Comparison of ENCODE assay signal across 1 cellular context in the genomic region with DNA sequence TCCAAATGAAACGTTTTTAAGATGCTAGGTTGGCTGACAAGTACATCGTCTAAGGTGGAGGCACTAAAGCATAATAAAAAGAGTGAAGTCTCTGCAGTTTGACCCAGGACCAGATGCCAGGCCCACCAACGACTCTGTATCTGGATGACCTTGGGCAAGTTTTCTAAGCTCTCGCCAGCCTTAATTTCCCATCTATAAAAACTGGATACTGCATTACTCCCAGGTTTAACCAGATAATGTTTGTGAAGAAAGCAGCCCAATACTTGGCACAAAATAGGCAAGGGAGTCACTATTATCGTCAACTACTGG.
TF ChIP-seq lines count a peak whose summit lies in the region.

No MANE protein-coding gene starts in this region.

TF ChIP-seq in GM23338, 12 proteins besides CTCF, POLR2A, EP300 and RAD21 (continued from another document):
- TF ChIP-seq, protein P1, sequence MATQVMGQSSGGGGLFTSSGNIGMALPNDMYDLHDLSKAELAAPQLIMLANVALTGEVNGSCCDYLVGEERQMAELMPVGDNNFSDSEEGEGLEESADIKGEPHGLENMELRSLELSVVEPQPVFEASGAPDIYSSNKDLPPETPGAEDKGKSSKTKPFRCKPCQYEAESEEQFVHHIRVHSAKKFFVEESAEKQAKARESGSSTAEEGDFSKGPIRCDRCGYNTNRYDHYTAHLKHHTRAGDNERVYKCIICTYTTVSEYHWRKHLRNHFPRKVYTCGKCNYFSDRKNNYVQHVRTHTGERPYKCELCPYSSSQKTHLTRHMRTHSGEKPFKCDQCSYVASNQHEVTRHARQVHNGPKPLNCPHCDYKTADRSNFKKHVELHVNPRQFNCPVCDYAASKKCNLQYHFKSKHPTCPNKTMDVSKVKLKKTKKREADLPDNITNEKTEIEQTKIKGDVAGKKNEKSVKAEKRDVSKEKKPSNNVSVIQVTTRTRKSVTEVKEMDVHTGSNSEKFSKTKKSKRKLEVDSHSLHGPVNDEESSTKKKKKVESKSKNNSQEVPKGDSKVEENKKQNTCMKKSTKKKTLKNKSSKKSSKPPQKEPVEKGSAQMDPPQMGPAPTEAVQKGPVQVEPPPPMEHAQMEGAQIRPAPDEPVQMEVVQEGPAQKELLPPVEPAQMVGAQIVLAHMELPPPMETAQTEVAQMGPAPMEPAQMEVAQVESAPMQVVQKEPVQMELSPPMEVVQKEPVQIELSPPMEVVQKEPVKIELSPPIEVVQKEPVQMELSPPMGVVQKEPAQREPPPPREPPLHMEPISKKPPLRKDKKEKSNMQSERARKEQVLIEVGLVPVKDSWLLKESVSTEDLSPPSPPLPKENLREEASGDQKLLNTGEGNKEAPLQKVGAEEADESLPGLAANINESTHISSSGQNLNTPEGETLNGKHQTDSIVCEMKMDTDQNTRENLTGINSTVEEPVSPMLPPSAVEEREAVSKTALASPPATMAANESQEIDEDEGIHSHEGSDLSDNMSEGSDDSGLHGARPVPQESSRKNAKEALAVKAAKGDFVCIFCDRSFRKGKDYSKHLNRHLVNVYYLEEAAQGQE (IDR thresholded peaks at IDR 0.05; ENCODE audit: unreplicated experiment): no peak
- TF ChIP-seq ZNF331 (CRISPR knock-in tag; IDR thresholded peaks at IDR 0.05; ENCODE audit: low read depth): no peak
- no peak for TF ChIP-seq JUNB (IDR thresholded peaks at IDR 0.05; ENCODE audit: unreplicated experiment)
- no peak for TF ChIP-seq EZH2phosphoT487 (IDR thresholded peaks at IDR 0.05; ENCODE audit: unreplicated experiment)
- TF ChIP-seq, protein P2, sequence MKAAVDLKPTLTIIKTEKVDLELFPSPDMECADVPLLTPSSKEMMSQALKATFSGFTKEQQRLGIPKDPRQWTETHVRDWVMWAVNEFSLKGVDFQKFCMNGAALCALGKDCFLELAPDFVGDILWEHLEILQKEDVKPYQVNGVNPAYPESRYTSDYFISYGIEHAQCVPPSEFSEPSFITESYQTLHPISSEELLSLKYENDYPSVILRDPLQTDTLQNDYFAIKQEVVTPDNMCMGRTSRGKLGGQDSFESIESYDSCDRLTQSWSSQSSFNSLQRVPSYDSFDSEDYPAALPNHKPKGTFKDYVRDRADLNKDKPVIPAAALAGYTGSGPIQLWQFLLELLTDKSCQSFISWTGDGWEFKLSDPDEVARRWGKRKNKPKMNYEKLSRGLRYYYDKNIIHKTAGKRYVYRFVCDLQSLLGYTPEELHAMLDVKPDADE (IDR thresholded peaks at IDR 0.05): no peak
- TF ChIP-seq POLR2AphosphoS5 (IDR thresholded peaks at IDR 0.05; ENCODE audit: low read depth): no peak
- TF ChIP-seq EZH2 (IDR thresholded peaks at IDR 0.05; ENCODE audit: low read depth, unreplicated experiment): no peak
- TF ChIP-seq NANOG (IDR thresholded peaks at IDR 0.05; ENCODE audit: borderline replicate concordance): no peak
TF ChIP-seq in GM23338: peak in this region for 0.
